Comparison of ENCODE assay signal across 17 cellular contexts in the genomic region with DNA sequence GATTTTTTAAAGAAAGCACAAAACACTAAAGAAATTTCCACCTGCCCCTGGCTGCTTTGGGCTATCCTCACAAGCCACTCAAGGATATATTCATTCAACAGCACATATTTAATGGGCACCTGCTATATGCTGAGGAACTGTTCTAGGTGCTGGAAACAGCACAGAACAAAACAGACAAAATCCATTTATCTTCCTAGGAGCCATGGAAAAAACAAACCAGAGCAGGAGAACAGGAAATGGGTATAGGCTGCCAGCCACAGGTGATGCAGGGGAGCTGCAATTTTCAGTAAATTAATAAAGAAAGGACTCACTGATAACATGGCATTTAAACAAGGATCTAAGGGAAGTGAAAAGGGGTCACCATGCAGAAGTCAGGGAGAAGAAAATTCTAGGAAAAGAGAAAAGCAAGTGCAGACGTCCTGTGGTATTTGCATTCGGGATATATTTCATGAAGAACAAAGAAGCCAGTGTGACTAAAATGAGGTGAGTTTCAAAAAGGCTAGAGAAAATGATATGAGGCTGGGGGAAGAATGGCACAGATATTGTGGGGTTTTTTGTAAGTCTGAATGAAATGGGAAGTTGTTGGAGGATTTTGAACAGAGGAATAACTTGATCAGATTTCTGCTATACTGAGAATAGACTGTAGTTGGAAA.
"Had no signal": no experiment of that assay in that cellular context is flagged by ENCODE, and none has a peak within 500 bp of the region (broad histone marks: within the 10 kb centered on the region; RNA-seq: fewer than 3 reads in every experiment).

No MANE protein-coding gene starts in this region.

- H3K27ac ChIP-seq: ascending aorta, coronary artery, lower lobe of right lung, skin epidermis, stomach had no signal

- H3K4me3 Mint-ChIP-seq: activated CD8-positive, alpha-beta T cell treated with anti-CD3 and anti-CD28 coated beads for 36 hours; activated naive CD8-positive, alpha-beta T cell treated with anti-CD3 and anti-CD28 coated beads, Interleukin-2, amount 10 ng/mL, durations not matched to agents 7 days and 5 days; activated T-cell treated with anti-CD3 and anti-CD28 coated beads, Interleukin-2, amount 50 U/mL, for 72 hours; naive thymus-derived CD4-positive, alpha-beta T cell had no signal

- H3K9me3 ChIP-seq: ascending aorta, lower lobe of right lung, stomach had no signal

- H3K36me3 ChIP-seq: ascending aorta, lower lobe of right lung, stomach had no signal

- H3K27me3 Mint-ChIP-seq: activated naive CD8-positive, alpha-beta T cell treated with anti-CD3 and anti-CD28 coated beads, Interleukin-2, amount 10 ng/mL, durations not matched to agents 7 days and 5 days had no signal

- H3K36me3 Mint-ChIP-seq: activated naive CD8-positive, alpha-beta T cell treated with anti-CD3 and anti-CD28 coated beads, Interleukin-2, amount 10 ng/mL, durations not matched to agents 7 days and 5 days; naive thymus-derived CD4-positive, alpha-beta T cell had no signal

- H3K27me3 ChIP-seq: ascending aorta, stomach had no signal

- DNase-seq: activated CD4-positive, alpha-beta T cell treated with anti-CD3 and anti-CD28 coated beads for 4 hours; activated CD8-positive, alpha-beta memory T cell treated with anti-CD3 and anti-CD28 coated beads, Interleukin-2, amount 50 U/mL, for 4 hours; activated CD8-positive, alpha-beta T cell treated with anti-CD3 and anti-CD28 coated beads for 36 hours; activated gamma-delta T cell treated with Interleukin-2 at 50 U/mL for 16 hours; activated naive CD8-positive, alpha-beta T cell treated with anti-CD3 and anti-CD28 coated beads, Interleukin-2, amount 10 ng/mL, durations not matched to agents 7 days and 5 days; activated T-cell treated with anti-CD3 and anti-CD28 coated beads, Interleukin-2, amount 50 U/mL, for 72 hours; caudate nucleus; effector CD8-positive, alpha-beta T cell; hippocampal formation; lower lobe of right lung; naive thymus-derived CD4-positive, alpha-beta T cell; posterior cingulate gyrus; stomach; T-helper 9 cell had no signal

- H3K4me1 Mint-ChIP-seq: activated naive CD8-positive, alpha-beta T cell treated with anti-CD3 and anti-CD28 coated beads, Interleukin-2, amount 10 ng/mL, durations not matched to agents 7 days and 5 days; naive thymus-derived CD4-positive, alpha-beta T cell had no signal

- H3K4me3 ChIP-seq: ascending aorta, coronary artery, lower lobe of right lung, skin epidermis, stomach had no signal

- H3K27ac Mint-ChIP-seq: activated CD8-positive, alpha-beta T cell treated with anti-CD3 and anti-CD28 coated beads for 36 hours; activated naive CD8-positive, alpha-beta T cell treated with anti-CD3 and anti-CD28 coated beads, Interleukin-2, amount 10 ng/mL, durations not matched to agents 7 days and 5 days; activated T-cell treated with anti-CD3 and anti-CD28 coated beads, Interleukin-2, amount 50 U/mL, for 72 hours; naive thymus-derived CD4-positive, alpha-beta T cell had no signal

- H3K4me1 ChIP-seq: lower lobe of right lung, stomach had no signal

- H3K9me3 Mint-ChIP-seq: activated CD8-positive, alpha-beta T cell treated with anti-CD3 and anti-CD28 coated beads for 36 hours; activated naive CD8-positive, alpha-beta T cell treated with anti-CD3 and anti-CD28 coated beads, Interleukin-2, amount 10 ng/mL, durations not matched to agents 7 days and 5 days; activated T-cell treated with anti-CD3 and anti-CD28 coated beads, Interleukin-2, amount 50 U/mL, for 72 hours; naive thymus-derived CD4-positive, alpha-beta T cell had no signal
